Comparison of ENCODE assay signal across 23 cellular contexts in the genomic region with DNA sequence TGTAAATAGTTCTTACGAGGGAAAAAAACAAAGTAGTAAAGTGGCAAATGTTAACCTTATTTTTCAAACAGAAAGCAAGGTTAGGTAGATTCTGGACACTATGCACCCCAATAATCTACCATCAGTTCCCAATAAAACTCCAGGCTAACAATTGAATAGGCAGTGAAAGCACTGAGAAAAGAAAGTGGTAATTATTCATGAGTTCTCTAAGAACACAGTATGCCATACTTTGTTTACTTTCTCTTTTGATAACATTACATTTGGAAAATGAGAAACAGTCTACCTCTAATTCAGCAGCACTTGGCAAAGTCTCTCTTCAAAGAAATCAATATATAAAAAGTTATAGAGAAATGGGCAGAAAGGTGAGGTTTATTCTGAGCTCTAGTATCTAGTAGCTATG. TPM values are rescaled to one million over a fixed set of nuclear protein-coding genes. Genes with fewer than 3 reads are reported as not detected.
"Had no signal": no experiment of that assay in that cellular context is flagged by ENCODE, and none has a peak within 500 bp of the region (broad histone marks: within the 10 kb centered on the region; RNA-seq: fewer than 3 reads in every experiment).

No MANE protein-coding gene starts in this region.

- H3K27ac ChIP-seq: coronary artery, heart right ventricle, lower lobe of right lung, tibial artery, WERI-Rb-1 had no signal

- H3K9me3 ChIP-seq: heart right ventricle, lower lobe of right lung, tibial artery had no signal

- H3K4me3 ChIP-seq: coronary artery, heart right ventricle, lower lobe of right lung, tibial artery had no signal

- FAIRE-seq: bronchial epithelial cell, endometrium, kidney had no signal

- DNase-seq: activated CD4-positive, alpha-beta T cell treated with anti-CD3 and anti-CD28 coated beads for 1 hour; activated CD4-positive, alpha-beta T cell treated with anti-CD3 and anti-CD28 coated beads, Interleukin-2, amount 50 U/mL, for 1 hour; activated CD8-positive, alpha-beta T cell treated with anti-CD3 and anti-CD28 coated beads, Interleukin-2, amount 10 ng/mL, durations not matched to agents 7 days and 5 days; activated naive CD4-positive, alpha-beta T cell treated with Interleukin-2 at 50 U/mL for 16 hours; activated naive CD8-positive, alpha-beta T cell treated with anti-CD3 and anti-CD28 coated beads, Interleukin-2, amount 10 ng/mL, durations not matched to agents 7 days and 5 days; amniotic stem cell; cerebellar nuclear complex; foreskin fibroblast; heart right ventricle; kidney; lower lobe of right lung; naive thymus-derived CD4-positive, alpha-beta T cell; right cardiac atrium; stimulated activated CD4-positive, alpha-beta T cell treated with anti-CD3 and anti-CD28 coated beads, Interleukin-4, amount 100 ng/mL, for 24 hours; substantia nigra; T-helper 2 cell; tibial artery; WERI-Rb-1 had no signal

- ATAC-seq: activated CD8-positive, alpha-beta T cell treated with anti-CD3 and anti-CD28 coated beads, Interleukin-2, amount 10 ng/mL, durations not matched to agents 7 days and 5 days; heart right ventricle; lower lobe of right lung; naive thymus-derived CD4-positive, alpha-beta T cell; right cardiac atrium had no signal

- H3K27me3 ChIP-seq: heart right ventricle, tibial artery had no signal

RNA-seq across cellular contexts. Expression of gene TLL2, which starts 54.7 kb away (rescaled TPM):
- total RNA-seq: activated naive CD8-positive, alpha-beta T cell treated with anti-CD3 and anti-CD28 coated beads, Interleukin-2, amount 10 ng/mL, durations not matched to agents 7 days and 5 days; activated T-helper 2 cell treated with anti-CD3 and anti-CD28 coated beads, Interferon-gamma antibody, Interleukin-2, Interleukin-4, amounts not matched to agents 10 μg/mL and 5 μg/mL and 100 μg/mL, durations not matched to agents 14 hours and 24 hours and 36 hours; lower lobe of right lung; osteocyte had no signal
- polyA plus RNA-seq: naive thymus-derived CD4-positive, alpha-beta T cell had no signal
